In genomic region chr4:16627999-16628398, GRCh38 we compare ENCODE assay signal across 15 cellular contexts.
DNase-seq lines count a peak whose midpoint lies in the region; ATAC-seq, FAIRE-seq and TF ChIP-seq lines count a peak whose summit lies in the region.
"Had no signal": no experiment of that assay in that cellular context is flagged by ENCODE, and none has a peak within 500 bp of the region (broad histone marks: within the 10 kb centered on the region; RNA-seq: fewer than 3 reads in every experiment).

No MANE protein-coding gene starts in this region.

- intact Hi-C loops in endothelial cell of umbilical vein (cut with micrococcal nuclease) = no loop called here

- H3K27ac ChIP-seq in RWPE1 (peak overlapping the region; percentile 74), endothelial cell of umbilical vein (ENCODE audit: insufficient read depth, low read depth, low read length) (no peak overlapping the region)

- no peaks in the 10 kb centered on the region for H4K20me1 ChIP-seq in endothelial cell of umbilical vein (replicated peaks; ENCODE audit: control insufficient read depth, extremely low read depth, insufficient read depth, low read length)

- ATAC-seq in stimulated activated effector memory CD8-positive, alpha-beta T cell treated with anti-CD3 and anti-CD28 coated beads, Interleukin-12 subunit alpha, Interleukin-12 subunit beta, amount 100 ng/mL, for 72 hours = no peak
- ATAC-seq in HG02610 (IDR thresholded peaks at IDR 0.05; ENCODE audit: unreplicated experiment) = no peak
- ATAC-seq: left ventricle myocardium superior had no signal

- dilution Hi-C loops in endothelial cell of umbilical vein (cut with MboI; ENCODE audit: extremely low pct_ligation_motif_present, low sequenced_read_pairs) = no loop called here

- TF ChIP-seq CTCF in AG10803 (conservative IDR thresholded peaks at IDR 0.05; ENCODE audit: low read length) (no peak), RWPE1 (conservative IDR thresholded peaks at IDR 0.05; ENCODE audit: low read depth) (no peak), endothelial cell of umbilical vein (IDR thresholded peaks at IDR 0.05; ENCODE audit: extremely low read depth in 1 of 2, insufficient read depth in 1 of 2, low read depth in 1 of 2, low read length in 2 of 2) (no peak)

- POLR2A ChIA-PET in RWPE1 (lab: Yijun Ruan, JAX; ENCODE audit: low non-redundant PET) (no interaction called here), endothelial cell of umbilical vein (lab: Charles Lee) (no interaction called here)

- TF ChIP-seq POLR2A in endothelial cell of umbilical vein (IDR thresholded peaks at IDR 0.05; ENCODE audit: low read depth, low read length) = no peak

- no peaks in the 10 kb centered on the region for H3K36me3 Mint-ChIP-seq in stimulated activated effector memory CD8-positive, alpha-beta T cell treated with anti-CD3 and anti-CD28 coated beads, Interleukin-12 subunit alpha, Interleukin-12 subunit beta, amount 100 ng/mL, for 72 hours

- H3K9me3 ChIP-seq in endothelial cell of umbilical vein (replicated peaks; ENCODE audit: control insufficient read depth, insufficient read depth, low read length) = no peaks in the 10 kb centered on the region
- H3K9me3 ChIP-seq: BE2C had no signal

- no peak overlapping the region for H3K9ac ChIP-seq in endothelial cell of umbilical vein (replicated peaks; ENCODE audit: extremely low read depth, insufficient read depth, low read length)

- H3K9me1 ChIP-seq in endothelial cell of umbilical vein (replicated peaks; ENCODE audit: control insufficient read depth, extremely low read depth, insufficient read depth, low read length) = no peaks in the 10 kb centered on the region

- H3K27me3 ChIP-seq in endothelial cell of umbilical vein (ENCODE audit: control insufficient read depth in 2 of 2, insufficient read depth in 2 of 2, low read length in 2 of 2) = no peaks in the 10 kb centered on the region
- H3K27me3 ChIP-seq: BE2C had no signal

- H3K27ac Mint-ChIP-seq in stimulated activated effector memory CD8-positive, alpha-beta T cell treated with anti-CD3 and anti-CD28 coated beads, Interleukin-12 subunit alpha, Interleukin-12 subunit beta, amount 100 ng/mL, for 72 hours = no peak overlapping the region

- no peaks in the 10 kb centered on the region for H3K36me3 ChIP-seq in endothelial cell of umbilical vein (ENCODE audit: control insufficient read depth in 2 of 2, extremely low read depth in 1 of 2, insufficient read depth in 2 of 2, low read length in 2 of 2)
- H3K36me3 ChIP-seq: BE2C had no signal

- DNase-seq in AG10803 (ENCODE audit: low read depth) (peak; percentile 97), RWPE1 (ENCODE audit: low spot score) (peak; percentile 44), endothelial cell of umbilical vein (ENCODE audit: low read depth, low spot score) (peak; percentile 51), non-pigmented ciliary epithelial cell (ENCODE audit: low read depth) (peak; percentile 80), DMS153 treated with DMSO at 0.1 percent for 48 hours (lab: John Stamatoyannopoulos, UW; ENCODE audit: unreplicated experiment) (no peak), foreskin melanocyte (no peak)
- DNase-seq in stimulated activated effector memory CD8-positive, alpha-beta T cell treated with anti-CD3 and anti-CD28 coated beads, Interleukin-12 subunit alpha, Interleukin-12 subunit beta, amount 100 ng/mL, for 72 hours (ENCODE audit: low spot score in 2 of 2) = no peak
- DNase-seq: activated CD4-positive, alpha-beta T cell treated with anti-CD3 and anti-CD28 coated beads, Interleukin-2, amount 50 U/mL, for 48 hours; activated effector memory CD4-positive, alpha-beta T cell treated with Interleukin-2 at 50 U/mL for 16 hours; BE2C; KBM-7; left ventricle myocardium superior; NCI-H1930; T-helper 1 cell had no signal

- no peaks in the 10 kb centered on the region for H3K79me2 ChIP-seq in endothelial cell of umbilical vein (ENCODE audit: control insufficient read depth, insufficient read depth, low read length)

- FAIRE-seq in endothelial cell of umbilical vein (lab: Jason Lieb, UNC) = peak; percentile 52

- H3K4me1 ChIP-seq in endothelial cell of umbilical vein (ENCODE audit: control insufficient read depth, extremely low read depth, insufficient read depth, low read length) = peaks cover 9% of the 10 kb centered on the region
- H3K4me1 ChIP-seq: BE2C had no signal

- H3K4me3 ChIP-seq in AG10803 (ENCODE audit: low read length) = peak overlapping the region; percentile 33
- H3K4me3 ChIP-seq in endothelial cell of umbilical vein (replicated peaks in 1 of 3; ENCODE audit: insufficient read depth in 1 of 3, low read depth in 1 of 3, low read length in 3 of 3) = no peak overlapping the region

- no TSS peak for BruUV-seq in endothelial cell of umbilical vein (replicated peaks; lab: Mats Ljungman, UMichigan)

- no peak overlapping the region for H3K4me2 ChIP-seq in endothelial cell of umbilical vein (ENCODE audit: insufficient read depth, low read length)

- peaks cover 3% of the 10 kb centered on the region for H3K9me3 Mint-ChIP-seq in stimulated activated effector memory CD8-positive, alpha-beta T cell treated with anti-CD3 and anti-CD28 coated beads, Interleukin-12 subunit alpha, Interleukin-12 subunit beta, amount 100 ng/mL, for 72 hours

- H2AFZ ChIP-seq in endothelial cell of umbilical vein (ENCODE audit: low read depth, low read length) = no peak overlapping the region

- H3K4me1 Mint-ChIP-seq in stimulated activated effector memory CD8-positive, alpha-beta T cell treated with anti-CD3 and anti-CD28 coated beads, Interleukin-12 subunit alpha, Interleukin-12 subunit beta, amount 100 ng/mL, for 72 hours = no peaks in the 10 kb centered on the region

- no peak overlapping the region for H3K4me3 Mint-ChIP-seq in stimulated activated effector memory CD8-positive, alpha-beta T cell treated with anti-CD3 and anti-CD28 coated beads, Interleukin-12 subunit alpha, Interleukin-12 subunit beta, amount 100 ng/mL, for 72 hours

- CTCF ChIA-PET in RWPE1 (lab: Yijun Ruan, JAX) (no interaction called here), endothelial cell of umbilical vein (lab: Charles Lee) (no interaction called here)

TF ChIP-seq in endothelial cell of umbilical vein, 7 proteins besides CTCF, POLR2A, EP300 and RAD21:
- TF ChIP-seq FOS (IDR thresholded peaks at IDR 0.05; ENCODE audit: borderline replicate concordance, insufficient read depth, low read length) (no peak), JUN (IDR thresholded peaks at IDR 0.05; ENCODE audit: borderline replicate concordance, insufficient read depth, insufficient read length, low read depth) (peak; percentile 47)

Comparison
In these comparisons a context has a peak if more than half of its experiments do, and no peak if none do; other contexts are left out.
1. DNase-seq: peak in AG10803 (single experiment), RWPE1 (single experiment), endothelial cell of umbilical vein (single experiment) and non-pigmented ciliary epithelial cell (single experiment); none in DMS153 treated with DMSO at 0.1 percent for 48 hours (single experiment), foreskin melanocyte (single experiment) and stimulated activated effector memory CD8-positive, alpha-beta T cell treated with anti-CD3 and anti-CD28 coated beads, Interleukin-12 subunit alpha, Interleukin-12 subunit beta, amount 100 ng/mL, for 72 hours (0 of 2).